ENCODE assay signal across 8 cellular contexts in genomic region chr13:60627071-60627686, GRCh38.
DNase-seq lines count a peak whose midpoint lies in the region; ATAC-seq and TF ChIP-seq lines count a peak whose summit lies in the region.

No MANE protein-coding gene starts in this region.

- CTCF ChIA-PET in activated CD4-positive, alpha-beta T cell treated with anti-CD3 and anti-CD28 coated beads, Interleukin-2, amount 10 ng/mL, durations not matched to agents 7 days and 5 days (lab: Charles Lee) = no interaction called here

- H3K27ac Mint-ChIP-seq in chondrocyte (ENCODE audit: unreplicated experiment) = no peak overlapping the region
- no peak overlapping the region for H3K27ac Mint-ChIP-seq in activated CD4-positive, alpha-beta T cell treated with anti-CD3 and anti-CD28 coated beads, Interleukin-2, amount 10 ng/mL, durations not matched to agents 7 days and 5 days

- H3K27me3 Mint-ChIP-seq in chondrocyte (ENCODE audit: low read depth) = peaks cover 45% of the 10 kb centered on the region
- no peaks in the 10 kb centered on the region for H3K27me3 Mint-ChIP-seq in activated CD4-positive, alpha-beta T cell treated with anti-CD3 and anti-CD28 coated beads, Interleukin-2, amount 10 ng/mL, durations not matched to agents 7 days and 5 days

- H3K36me3 Mint-ChIP-seq in chondrocyte (ENCODE audit: low read depth) = no peaks in the 10 kb centered on the region
- H3K36me3 Mint-ChIP-seq in activated CD4-positive, alpha-beta T cell treated with anti-CD3 and anti-CD28 coated beads, Interleukin-2, amount 10 ng/mL, durations not matched to agents 7 days and 5 days (ENCODE audit: low read depth) = no peaks in the 10 kb centered on the region

- no peaks in the 10 kb centered on the region for H3K9me3 Mint-ChIP-seq in chondrocyte (ENCODE audit: low read depth)
- H3K9me3 Mint-ChIP-seq in activated CD4-positive, alpha-beta T cell treated with anti-CD3 and anti-CD28 coated beads, Interleukin-2, amount 10 ng/mL, durations not matched to agents 7 days and 5 days = no peaks in the 10 kb centered on the region

- TF ChIP-seq CTCF in chondrocyte (IDR thresholded peaks at IDR 0.05) = peak; percentile 80
- TF ChIP-seq CTCF in omental fat pad (IDR thresholded peaks at IDR 0.05) = no peak

- POLR2A ChIA-PET in activated CD4-positive, alpha-beta T cell treated with anti-CD3 and anti-CD28 coated beads, Interleukin-2, amount 10 ng/mL, durations not matched to agents 7 days and 5 days (lab: Charles Lee) = no interaction called here

- DNase-seq in AG20443 (ENCODE audit: low spot score) = peak; percentile 55
- peak; percentile 10 for DNase-seq in NCI-H226
- no peak for DNase-seq in chondrocyte (ENCODE audit: low spot score)
- peak; percentile 39 for DNase-seq in midbrain (lab: John Stamatoyannopoulos, UW)
- no peak for DNase-seq in omental fat pad (ENCODE audit: low spot score)
- no peak for DNase-seq in activated CD4-positive, alpha-beta T cell treated with anti-CD3 and anti-CD28 coated beads, Interleukin-2, amount 10 ng/mL, durations not matched to agents 7 days and 5 days

- peak; percentile 46 for ATAC-seq in GM18499 (IDR thresholded peaks at IDR 0.05; ENCODE audit: insufficient read depth, unreplicated experiment)
- peak; percentile 75 for ATAC-seq in HG02981 (IDR thresholded peaks at IDR 0.05; ENCODE audit: unreplicated experiment)
- no peak for ATAC-seq in omental fat pad (ENCODE audit: low FRiP score)

- H3K4me1 Mint-ChIP-seq in chondrocyte (ENCODE audit: low read depth) = no peaks in the 10 kb centered on the region
- no peaks in the 10 kb centered on the region for H3K4me1 Mint-ChIP-seq in activated CD4-positive, alpha-beta T cell treated with anti-CD3 and anti-CD28 coated beads, Interleukin-2, amount 10 ng/mL, durations not matched to agents 7 days and 5 days

- H3K4me3 Mint-ChIP-seq in chondrocyte (ENCODE audit: unreplicated experiment) = no peak overlapping the region
- H3K4me3 Mint-ChIP-seq in activated CD4-positive, alpha-beta T cell treated with anti-CD3 and anti-CD28 coated beads, Interleukin-2, amount 10 ng/mL, durations not matched to agents 7 days and 5 days = no peak overlapping the region

Comparison
In these comparisons a context has a peak if more than half of its experiments do, and no peak if none do; other contexts are left out.
1. DNase-seq: peak in AG20443 (single experiment), NCI-H226 (single experiment) and midbrain (single experiment); none in chondrocyte (single experiment), omental fat pad (single experiment) and activated CD4-positive, alpha-beta T cell treated with anti-CD3 and anti-CD28 coated beads, Interleukin-2, amount 10 ng/mL, durations not matched to agents 7 days and 5 days (single experiment).